In genomic region chr6:128168244-128168643, GRCh38 we compare ENCODE assay signal across 21 cellular contexts.
A peak's percentile ranks its signal among the peaks of the same experiment; 100 is the strongest.
DNase-seq lines count a peak whose midpoint lies in the region; ATAC-seq, FAIRE-seq and TF ChIP-seq lines count a peak whose summit lies in the region.
"Had no signal": no experiment of that assay in that cellular context is flagged by ENCODE, and none has a peak within 500 bp of the region (broad histone marks: within the 10 kb centered on the region; RNA-seq: fewer than 3 reads in every experiment).

No MANE protein-coding gene starts in this region.

- H3K79me2 ChIP-seq in GM12878 (ENCODE audit: control insufficient read depth, insufficient read depth, low read length), result no peaks in the 10 kb centered on the region
- H3K79me2 ChIP-seq in keratinocyte (ENCODE audit: control insufficient read depth, insufficient read depth, low read length), result peaks cover 1% of the 10 kb centered on the region

- POLR2A ChIA-PET in GM12878 (lab: Charles Lee), result no interaction called here
- POLR2A ChIA-PET in activated CD4-positive, alpha-beta T cell treated with anti-CD3 and anti-CD28 coated beads, Interleukin-2, amount 10 ng/mL, durations not matched to agents 7 days and 5 days (lab: Charles Lee), result no interaction called here

- no TSS peak for BruUV-seq in GM12878 (replicated peaks; lab: Mats Ljungman, UMichigan)

- no peak for TF ChIP-seq EP300 in GM12878 (IDR thresholded peaks at IDR 0.05; ENCODE audit: borderline replicate concordance in 1 of 2, control insufficient read depth in 1 of 2, low read depth in 2 of 2, low read length in 2 of 2)

- H3K4me1 ChIP-seq in GM12878 (ENCODE audit: control insufficient read depth, insufficient read depth, low read length), result no peaks in the 10 kb centered on the region
- H3K4me1 ChIP-seq in keratinocyte (ENCODE audit: control insufficient read depth, extremely low read depth, insufficient read depth, low read length), result peaks cover 12% of the 10 kb centered on the region
- H3K4me1 ChIP-seq: BLaER1 treated with 17β-estradiol and CSF1 and Interleukin-3, amounts not matched to agents 10 nM and 100 nM; HAP-1 had no signal

- H3K9me3 ChIP-seq in GM12878 (replicated peaks; ENCODE audit: control insufficient read depth, insufficient read depth, low read length) (no peaks in the 10 kb centered on the region), keratinocyte (ENCODE audit: control insufficient read depth, low read depth, low read length) (no peaks in the 10 kb centered on the region)
- H3K9me3 ChIP-seq: BLaER1 treated with 17β-estradiol and CSF1 and Interleukin-3, amounts not matched to agents 10 nM and 100 nM; HAP-1 had no signal

- H4K20me1 ChIP-seq in GM12878 (ENCODE audit: control insufficient read depth, insufficient read depth), result no peaks in the 10 kb centered on the region
- H4K20me1 ChIP-seq in keratinocyte (ENCODE audit: control insufficient read depth, extremely low read depth, insufficient read depth, low read length), result no peaks in the 10 kb centered on the region
- H4K20me1 ChIP-seq: BLaER1 treated with 17β-estradiol and CSF1 and Interleukin-3, amounts not matched to agents 10 nM and 100 nM had no signal

- WGBS in GM12878 (ENCODE audit: insufficient coverage, insufficient replicate concordance, low lambda C conversion rate, missing lambda C conversion rate), result 83% methylated on average over 4 of the region's 4 CpGs

- no peak for TF ChIP-seq RAD21 in GM12878 (IDR thresholded peaks at IDR 0.05; ENCODE audit: insufficient read depth, low read depth, low read length)

- peaks cover 2% of the 10 kb centered on the region for H3K9me3 Mint-ChIP-seq in activated CD4-positive, alpha-beta T cell treated with anti-CD3 and anti-CD28 coated beads, Interleukin-2, amount 10 ng/mL, durations not matched to agents 7 days and 5 days
- H3K9me3 Mint-ChIP-seq: CD8-positive, alpha-beta T cell; T-cell had no signal

- 0 out of 3 replicates have a peak, but pooled peaks have one; percentile 21 for ATAC-seq in GM12878
- ATAC-seq: CD8-positive, alpha-beta T cell; T-cell had no signal

- SMC1A ChIA-PET in GM12878 (lab: Charles Lee; ENCODE audit: uncharacterized antibody, unreplicated experiment), result no interaction called here

- no peak for FAIRE-seq in GM12878 (lab: Jason Lieb, UNC)
- peak; percentile 74 for FAIRE-seq in keratinocyte (lab: Jason Lieb, UNC)
- no peak for FAIRE-seq in HTR-8/SVneo (lab: Jason Lieb, UNC)
- FAIRE-seq: D721Med, RCC 7860 had no signal

- no peaks in the 10 kb centered on the region for H3K9me1 ChIP-seq in keratinocyte (ENCODE audit: control insufficient read depth, extremely low read depth, insufficient read depth, low read length)

- H3K36me3 Mint-ChIP-seq in activated CD4-positive, alpha-beta T cell treated with anti-CD3 and anti-CD28 coated beads, Interleukin-2, amount 10 ng/mL, durations not matched to agents 7 days and 5 days (ENCODE audit: low read depth), result no peaks in the 10 kb centered on the region
- H3K36me3 Mint-ChIP-seq: CD8-positive, alpha-beta T cell; T-cell had no signal

- peaks cover 1% of the 10 kb centered on the region for H3K4me1 Mint-ChIP-seq in activated CD4-positive, alpha-beta T cell treated with anti-CD3 and anti-CD28 coated beads, Interleukin-2, amount 10 ng/mL, durations not matched to agents 7 days and 5 days

- H3K36me3 ChIP-seq in GM12878 (ENCODE audit: control insufficient read depth in 2 of 2, insufficient read depth in 2 of 2, low read length in 1 of 2), result no peaks in the 10 kb centered on the region
- H3K36me3 ChIP-seq in keratinocyte (ENCODE audit: control insufficient read depth in 2 of 2, extremely low read depth in 1 of 2, insufficient read depth in 2 of 2, low read length in 2 of 2), result no peaks in the 10 kb centered on the region
- H3K36me3 ChIP-seq: BLaER1 treated with 17β-estradiol and CSF1 and Interleukin-3, amounts not matched to agents 10 nM and 100 nM; HAP-1 had no signal

- no peak overlapping the region for H3K27ac Mint-ChIP-seq in activated CD4-positive, alpha-beta T cell treated with anti-CD3 and anti-CD28 coated beads, Interleukin-2, amount 10 ng/mL, durations not matched to agents 7 days and 5 days
- H3K27ac Mint-ChIP-seq: CD8-positive, alpha-beta T cell; T-cell had no signal

- no peaks in the 10 kb centered on the region for H3K27me3 ChIP-seq in GM12878 (replicated peaks in 1 of 2; ENCODE audit: control insufficient read depth in 2 of 2, insufficient read depth in 2 of 2, low read length in 1 of 2)
- no peaks in the 10 kb centered on the region for H3K27me3 ChIP-seq in keratinocyte (ENCODE audit: control insufficient read depth, extremely low read depth, insufficient read depth, low read length)
- H3K27me3 ChIP-seq: BLaER1 treated with 17β-estradiol and CSF1 and Interleukin-3, amounts not matched to agents 10 nM and 100 nM had no signal

- DNase-seq in Daoy (ENCODE audit: low read depth), result peak; percentile 5
- peak; percentile 20 for DNase-seq in HT1080 (ENCODE audit: low read depth)
- DNase-seq in GM12878 (ENCODE audit: low read depth, low spot score), result no peak
- DNase-seq in keratinocyte (ENCODE audit: low read depth, low spot score), result no peak
- no peak for DNase-seq in activated CD4-positive, alpha-beta T cell treated with anti-CD3 and anti-CD28 coated beads, Interleukin-2, amount 10 ng/mL, durations not matched to agents 7 days and 5 days
- DNase-seq in KG1 (lab: John Stamatoyannopoulos, UW), result no peak
- DNase-seq in HuH-7 (ENCODE audit: low spot score), result no peak
- DNase-seq in HTR-8/SVneo (ENCODE audit: insufficient read length, low spot score), result no peak
- DNase-seq: CD8-positive, alpha-beta T cell; DMS79; KBM-7; NCI-H1048; NCI-H1436; NCI-H1930; NCI-H446; Right ventricle myocardium superior; T-cell had no signal

- TF ChIP-seq CTCF in GM12878 (IDR thresholded peaks at IDR 0.05 in 2 of 3, conservative IDR thresholded peaks at IDR 0.05 in 1 of 3; ENCODE audit: control insufficient read depth in 2 of 3, extremely low read depth in 1 of 3, insufficient read depth in 1 of 3, low read depth in 3 of 3, low read length in 3 of 3), result no peak
- peak in 1 of 3 experiments; percentile 32 for TF ChIP-seq CTCF in keratinocyte (optimal IDR thresholded peaks at IDR 0.05 in 1 of 3, IDR thresholded peaks at IDR 0.05 in 1 of 3, conservative IDR thresholded peaks at IDR 0.05 in 1 of 3; ENCODE audit: extremely low read depth in 1 of 3, insufficient read depth in 2 of 3, low read length in 3 of 3)

- no peak overlapping the region for H3K4me2 ChIP-seq in GM12878 (ENCODE audit: control insufficient read depth, insufficient read depth)
- H3K4me2 ChIP-seq in keratinocyte (ENCODE audit: control insufficient read depth, extremely low read depth, insufficient read depth, low read depth, low read length), result no peak overlapping the region
- H3K4me2 ChIP-seq: BLaER1 treated with 17β-estradiol and CSF1 and Interleukin-3, amounts not matched to agents 10 nM and 100 nM had no signal

- no peak overlapping the region for H3K9ac ChIP-seq in GM12878 (ENCODE audit: control insufficient read depth, insufficient read depth, low read length)
- H3K9ac ChIP-seq in keratinocyte (ENCODE audit: control insufficient read depth, extremely low read depth, insufficient read depth, low read length), result no peak overlapping the region
- H3K9ac ChIP-seq: BLaER1 treated with 17β-estradiol and CSF1 and Interleukin-3, amounts not matched to agents 10 nM and 100 nM had no signal

- H3K27me3 Mint-ChIP-seq in activated CD4-positive, alpha-beta T cell treated with anti-CD3 and anti-CD28 coated beads, Interleukin-2, amount 10 ng/mL, durations not matched to agents 7 days and 5 days, result no peaks in the 10 kb centered on the region
- H3K27me3 Mint-ChIP-seq: T-cell had no signal

- no peak for TF ChIP-seq POLR2A in GM12878 (IDR thresholded peaks at IDR 0.05; ENCODE audit: low read depth, low read length)

- CTCF ChIA-PET in GM12878 (lab: Yijun Ruan, JAX), result no interaction called here
- CTCF ChIA-PET in activated CD4-positive, alpha-beta T cell treated with anti-CD3 and anti-CD28 coated beads, Interleukin-2, amount 10 ng/mL, durations not matched to agents 7 days and 5 days (lab: Charles Lee), result no interaction called here

- H3K27ac ChIP-seq in GM12878 (ENCODE audit: control insufficient read depth, insufficient read depth) (no peak overlapping the region), keratinocyte (ENCODE audit: control insufficient read depth, insufficient read depth, low read length) (peak overlapping the region; percentile 28)
- H3K27ac ChIP-seq: BLaER1 treated with 17β-estradiol and CSF1 and Interleukin-3, amounts not matched to agents 10 nM and 100 nM had no signal

- dilution Hi-C loops in keratinocyte (cut with MboI; ENCODE audit: extremely low pct_ligation_motif_present, low sequenced_read_pairs), result no loop called here

- H2AFZ ChIP-seq in GM12878 (ENCODE audit: control insufficient read depth, low read depth, low read length), result no peak overlapping the region
- no peak overlapping the region for H2AFZ ChIP-seq in keratinocyte (ENCODE audit: control insufficient read depth, low read length)

- RAD21 ChIA-PET in GM12878 (lab: Charles Lee; ENCODE audit: unreplicated experiment), result no interaction called here

- in situ Hi-C loops in GM12878 (cut with MboI), result no loop called here

- H3K4me3 ChIP-seq in GM12878, result no peak overlapping the region
- no peak overlapping the region for H3K4me3 ChIP-seq in keratinocyte (ENCODE audit: control insufficient read depth in 2 of 3, extremely low read depth in 1 of 3, insufficient read depth in 2 of 3, low read depth in 1 of 3, low read length in 3 of 3)
- H3K4me3 ChIP-seq: BLaER1 treated with 17β-estradiol and CSF1 and Interleukin-3, amounts not matched to agents 10 nM and 100 nM; HAP-1 had no signal

- H3K4me3 Mint-ChIP-seq in activated CD4-positive, alpha-beta T cell treated with anti-CD3 and anti-CD28 coated beads, Interleukin-2, amount 10 ng/mL, durations not matched to agents 7 days and 5 days, result no peak overlapping the region
- H3K4me3 Mint-ChIP-seq: CD8-positive, alpha-beta T cell; T-cell had no signal

- intact Hi-C loops in GM12878 (cut with micrococcal nuclease; ENCODE audit: unreplicated experiment), result no loop called here

TF ChIP-seq in GM12878, 131 proteins besides CTCF, POLR2A, EP300 and RAD21 (continues in another document):
- TF ChIP-seq PML (IDR thresholded peaks at IDR 0.05; ENCODE audit: low read length), result no peak
- no peak for TF ChIP-seq CBX3 (IDR thresholded peaks at IDR 0.05; ENCODE audit: borderline replicate concordance, low read depth)
- no peak for TF ChIP-seq FOXM1 (IDR thresholded peaks at IDR 0.05; ENCODE audit: low read depth, low read length)

Comparison
In these comparisons a context has a peak if more than half of its experiments do, and no peak if none do; other contexts are left out.
1. DNase-seq: peak in Daoy (single experiment) and HT1080 (single experiment); none in GM12878 (single experiment), keratinocyte (single experiment), activated CD4-positive, alpha-beta T cell treated with anti-CD3 and anti-CD28 coated beads, Interleukin-2, amount 10 ng/mL, durations not matched to agents 7 days and 5 days (single experiment), KG1 (single experiment), HuH-7 (single experiment) and HTR-8/SVneo (single experiment).